In genomic region chr6:36728289-36729168, GRCh38 we compare ENCODE assay signal across 1 cellular context.
TF ChIP-seq lines count a peak whose summit lies in the region.

No MANE protein-coding gene starts in this region.

TF ChIP-seq in HepG2, 621 proteins besides CTCF, POLR2A, EP300 and RAD21:
- TF ChIP-seq TRIM22 (IDR thresholded peaks at IDR 0.05) (no peak), ZFP36 (IDR thresholded peaks at IDR 0.05; ENCODE audit: borderline replicate concordance, low read depth, low read length, partially characterized antibody) (peak; percentile 49), TFAP4 (IDR thresholded peaks at IDR 0.05; ENCODE audit: borderline replicate concordance, low read depth) (no peak), ZNF569 (CRISPR knock-in tag; IDR thresholded peaks at IDR 0.05; ENCODE audit: borderline replicate concordance) (no peak)
